ENCODE assay signal across 33 cellular contexts in the genomic region with DNA sequence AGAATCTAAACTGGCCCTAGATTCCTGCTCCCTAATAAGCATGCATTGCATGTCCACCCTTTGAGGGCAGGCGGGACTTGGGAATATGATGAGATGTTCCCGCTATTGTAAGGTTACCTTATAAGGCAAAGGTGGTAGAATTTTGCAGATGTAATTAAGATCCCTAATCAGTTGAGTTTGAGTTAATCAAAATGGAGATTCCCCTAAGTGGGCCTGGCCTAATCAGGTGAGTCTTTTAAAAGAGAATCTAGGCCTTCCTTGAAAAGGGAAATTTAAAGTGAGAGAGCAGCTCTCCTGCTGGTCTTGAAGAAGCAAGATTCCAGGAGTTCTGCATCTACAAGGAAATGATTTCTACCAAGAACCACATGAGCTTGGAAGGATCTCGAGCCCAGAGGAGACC.
"Had no signal": no experiment of that assay in that cellular context is flagged by ENCODE, and none has a peak within 500 bp of the region (broad histone marks: within the 10 kb centered on the region; RNA-seq: fewer than 3 reads in every experiment).

No MANE protein-coding gene starts in this region.

- DNase-seq: activated effector memory CD4-positive, alpha-beta T cell treated with anti-CD3 and anti-CD28 coated beads, Interleukin-2, amount 50 U/mL, for 16 hours; activated effector memory CD4-positive, alpha-beta T cell treated with Interleukin-2 at 50 U/mL for 16 hours; activated gamma-delta T cell; activated gamma-delta T cell treated with Interleukin-2 at 50 U/mL for 16 hours; activated naive CD4-positive, alpha-beta T cell; activated naive CD4-positive, alpha-beta T cell treated with anti-CD3 and anti-CD28 coated beads for 36 hours; activated naive CD4-positive, alpha-beta T cell treated with anti-CD3 and anti-CD28 coated beads, Interleukin-2, amount 10 ng/mL, durations not matched to agents 7 days and 5 days; activated naive CD4-positive, alpha-beta T cell treated with anti-CD3 and anti-CD28 coated beads, Interleukin-2, amount 50 U/mL, for 16 hours; activated naive CD4-positive, alpha-beta T cell treated with Interleukin-2 at 50 U/mL for 16 hours; activated naive CD8-positive, alpha-beta T cell treated with anti-CD3 and anti-CD28 coated beads for 36 hours; activated naive CD8-positive, alpha-beta T cell treated with anti-CD3 and anti-CD28 coated beads, Interleukin-2, amount 10 ng/mL, durations not matched to agents 7 days and 5 days; activated naive CD8-positive, alpha-beta T cell treated with anti-CD3 and anti-CD28 coated beads, Interleukin-2, amount 50 U/mL, for 24 hours; activated T-cell treated with anti-CD3 and anti-CD28 coated beads, Interleukin-2, amount 50 U/mL, for 24 hours; activated T-cell treated with anti-CD3 and anti-CD28 coated beads, Interleukin-2, amount 50 U/mL, for 4 hours; activated T-cell treated with anti-CD3 and anti-CD28 coated beads, Interleukin-2, amount 50 U/mL, for 48 hours; activated T-cell treated with anti-CD3 and anti-CD28 coated beads, Interleukin-2, amount 50 U/mL, for 72 hours; amniotic stem cell; amygdala; anterior cingulate cortex; aorta; body of pancreas; brain microvascular endothelial cell; caudate nucleus; central memory CD4-positive, alpha-beta T cell; cerebellar nuclear complex had no signal

- H3K4me1 ChIP-seq: adrenal gland, ascending aorta, body of pancreas, breast epithelium had no signal

- H3K36me3 ChIP-seq: adrenal gland, ascending aorta, brain microvascular endothelial cell, breast epithelium, cardiac muscle cell had no signal

- ATAC-seq: activated naive CD4-positive, alpha-beta T cell treated with anti-CD3 and anti-CD28 coated beads, Interleukin-2, amount 50 U/mL, for 72 hours; activated naive CD8-positive, alpha-beta T cell treated with anti-CD3 and anti-CD28 coated beads, Interleukin-2, amount 50 U/mL, for 24 hours; activated T-cell treated with anti-CD3 and anti-CD28 coated beads, Interleukin-2, amount 50 U/mL, for 4 hours; activated T-cell treated with anti-CD3 and anti-CD28 coated beads, Interleukin-2, amount 50 U/mL, for 72 hours; activated T-helper 17 cell treated with anti-CD3 and anti-CD28 coated beads, Interleukin-2, amount 50 U/mL, for 72 hours; body of pancreas had no signal

- H3K27me3 ChIP-seq: adrenal gland, ascending aorta, body of pancreas, brain microvascular endothelial cell, breast epithelium, cardiac muscle cell had no signal

- H3K27ac ChIP-seq: adrenal gland, ascending aorta, body of pancreas, brain microvascular endothelial cell, breast epithelium, cardiac muscle cell had no signal

- H3K9me3 ChIP-seq: adrenal gland, ascending aorta, body of pancreas, breast epithelium had no signal

- FAIRE-seq: astrocyte, bronchial epithelial cell had no signal

- H3K4me3 ChIP-seq: adrenal gland, ascending aorta, body of pancreas, breast epithelium, cardiac muscle cell had no signal
